In genomic region chr5:135592312-135593045, GRCh38 we compare ENCODE assay signal across 19 cellular contexts. TPM values are rescaled to one million over a fixed set of nuclear protein-coding genes. Genes with fewer than 3 reads are reported as not detected.
DNase-seq lines count a peak whose midpoint lies in the region; ATAC-seq, FAIRE-seq and TF ChIP-seq lines count a peak whose summit lies in the region.
"Had no signal": no experiment of that assay in that cellular context is flagged by ENCODE, and none has a peak within 500 bp of the region (broad histone marks: within the 10 kb centered on the region; RNA-seq: fewer than 3 reads in every experiment).

No MANE protein-coding gene starts in this region.

- DNase-seq in GM12878 (ENCODE audit: low read depth, low spot score) (no peak), small intestine (peak; percentile 25), NCI-H446 treated with DMSO at 0.1 percent for 48 hours (lab: John Stamatoyannopoulos, UW) (no peak), neural progenitor cell (ENCODE audit: low spot score) (no peak), iPS-NIHi11 (ENCODE audit: low spot score) (no peak)
- DNase-seq: BE2C; CD4-positive, alpha-beta memory T cell; DMS79; GM23248 had no signal

- H3K79me2 ChIP-seq in GM12878 (ENCODE audit: control insufficient read depth, insufficient read depth, low read length) (no peaks in the 10 kb centered on the region), neural progenitor cell (ENCODE audit: low read depth) (no peaks in the 10 kb centered on the region)

- no peak overlapping the region for H3K27ac ChIP-seq in GM12878 (ENCODE audit: control insufficient read depth, insufficient read depth)
- H3K27ac ChIP-seq in small intestine (ENCODE audit: low read depth in 1 of 2, low read length in 1 of 2), result no peak overlapping the region
- no peak overlapping the region for H3K27ac ChIP-seq in neural progenitor cell
- H3K27ac ChIP-seq: A549, C4-2B, GM23248, HL-60 had no signal

- no peaks in the 10 kb centered on the region for H3F3A ChIP-seq in neural progenitor cell (ENCODE audit: low read depth)

- H3K4me3 ChIP-seq in GM12878 (no peak overlapping the region), small intestine (ENCODE audit: low read depth in 1 of 2, low read length in 2 of 2) (no peak overlapping the region), neural progenitor cell (no peak overlapping the region)
- H3K4me3 ChIP-seq: A549, GM23248, K562 had no signal

- H4K20me1 ChIP-seq in GM12878 (ENCODE audit: control insufficient read depth, insufficient read depth) (no peaks in the 10 kb centered on the region), neural progenitor cell (ENCODE audit: low read depth) (no peaks in the 10 kb centered on the region)

- no peak for TF ChIP-seq EP300 in GM12878 (IDR thresholded peaks at IDR 0.05; ENCODE audit: borderline replicate concordance in 1 of 2, control insufficient read depth in 1 of 2, low read depth in 2 of 2, low read length in 2 of 2)

- H3K4me3 Mint-ChIP-seq in neural progenitor cell, result no peak overlapping the region
- H3K4me3 Mint-ChIP-seq: CD4-positive, alpha-beta memory T cell had no signal

- CTCF ChIA-PET in GM12878 (lab: Yijun Ruan, JAX), result interaction anchor here (1.8 kb wide), 1 partner anchor 26 kb away, joined by 8 read pairs; no protein-coding TSS in a partner anchor

- TF ChIP-seq RAD21 in GM12878 (IDR thresholded peaks at IDR 0.05; ENCODE audit: insufficient read depth, low read depth, low read length), result no peak

- TF ChIP-seq CTCF in GM12878 (IDR thresholded peaks at IDR 0.05 in 2 of 3, conservative IDR thresholded peaks at IDR 0.05 in 1 of 3; ENCODE audit: control insufficient read depth in 2 of 3, extremely low read depth in 1 of 3, insufficient read depth in 1 of 3, low read depth in 3 of 3, low read length in 3 of 3), result no peak
- TF ChIP-seq CTCF in neural progenitor cell (IDR thresholded peaks at IDR 0.05), result no peak

- in situ Hi-C loops in GM12878 (cut with MboI), result no loop called here

- H3K9ac ChIP-seq in GM12878 (ENCODE audit: control insufficient read depth, insufficient read depth, low read length), result no peak overlapping the region
- H3K9ac ChIP-seq in neural progenitor cell, result no peak overlapping the region
- H3K9ac ChIP-seq: GM23248 had no signal

- RAD21 ChIA-PET in GM12878 (lab: Charles Lee; ENCODE audit: unreplicated experiment), result no interaction called here

- no peak overlapping the region for H3K27ac Mint-ChIP-seq in neural progenitor cell
- H3K27ac Mint-ChIP-seq: CD4-positive, alpha-beta memory T cell had no signal

- no TSS peak for BruUV-seq in GM12878 (replicated peaks; lab: Mats Ljungman, UMichigan)

- no peaks in the 10 kb centered on the region for H3K9me3 Mint-ChIP-seq in neural progenitor cell
- H3K9me3 Mint-ChIP-seq: CD4-positive, alpha-beta memory T cell had no signal

- ATAC-seq in HG02798 (IDR thresholded peaks at IDR 0.05; ENCODE audit: poor library complexity, unreplicated experiment), result peak; percentile 46
- no peak for ATAC-seq in GM12878
- ATAC-seq: A549, HCT116, K562 had no signal

- intact Hi-C loops in GM12878 (cut with micrococcal nuclease; ENCODE audit: unreplicated experiment), result no loop called here

- peak; percentile 54 for FAIRE-seq in GM12878 (lab: Jason Lieb, UNC)
- no peak for FAIRE-seq in small intestine (lab: Jason Lieb, UNC)
- FAIRE-seq: A549, GM12892, H54, K562 had no signal

- POLR2A ChIA-PET in GM12878 (lab: Charles Lee), result no interaction called here

- 15% methylated on average over 6 of the region's 6 CpGs for WGBS in GM12878 (ENCODE audit: insufficient coverage, insufficient replicate concordance, low lambda C conversion rate, missing lambda C conversion rate)
- WGBS in small intestine, 3 donors, result 44 to 67% (median 53%) methylated on average over 6 of the region's 6 CpGs

- no peak overlapping the region for H2AFZ ChIP-seq in GM12878 (ENCODE audit: control insufficient read depth, low read depth, low read length)
- H2AFZ ChIP-seq in neural progenitor cell (replicated peaks), result no peak overlapping the region
- H2AFZ ChIP-seq: GM23248 had no signal

- 0 out of 2 replicates have a peak, but pooled peaks cover 3% of the 10 kb centered on the region for H3K4me1 ChIP-seq in GM12878 (ENCODE audit: control insufficient read depth, insufficient read depth, low read length)
- H3K4me1 ChIP-seq in small intestine (ENCODE audit: control insufficient read depth in 2 of 2, insufficient read depth in 1 of 2, low read depth in 1 of 2, low read length in 1 of 2), result peaks cover 0 to 2% of the 10 kb centered on the region in 2 donors
- H3K4me1 ChIP-seq in neural progenitor cell, result peaks cover 4% of the 10 kb centered on the region
- H3K4me1 ChIP-seq: A549, BE2C had no signal

- peaks cover 3 to 6% of the 10 kb centered on the region in 2 experiments; a peak in 3 of 4 replicates for H3K27me3 ChIP-seq in GM12878 (replicated peaks in 1 of 2; ENCODE audit: control insufficient read depth in 2 of 2, insufficient read depth in 2 of 2, low read length in 1 of 2)
- peaks cover 0 to 2% of the 10 kb centered on the region in 2 donors for H3K27me3 ChIP-seq in small intestine (ENCODE audit: control insufficient read depth in 2 of 2, insufficient read depth in 2 of 2, low read length in 2 of 2)
- no peaks in the 10 kb centered on the region for H3K27me3 ChIP-seq in neural progenitor cell

- H3K36me3 Mint-ChIP-seq in neural progenitor cell, result no peaks in the 10 kb centered on the region
- H3K36me3 Mint-ChIP-seq: CD4-positive, alpha-beta memory T cell had no signal

- no peaks in the 10 kb centered on the region for H3K4me1 Mint-ChIP-seq in neural progenitor cell
- H3K4me1 Mint-ChIP-seq: CD4-positive, alpha-beta memory T cell had no signal

- SMC1A ChIA-PET in GM12878 (lab: Charles Lee; ENCODE audit: uncharacterized antibody, unreplicated experiment), result no interaction called here

- no peaks in the 10 kb centered on the region for H3K27me3 Mint-ChIP-seq in neural progenitor cell (ENCODE audit: insufficient read depth, low read depth)

- H3K36me3 ChIP-seq in GM12878 (ENCODE audit: control insufficient read depth in 2 of 2, insufficient read depth in 2 of 2, low read length in 1 of 2) (no peaks in the 10 kb centered on the region), small intestine (ENCODE audit: control insufficient read depth in 2 of 2, insufficient read depth in 2 of 2, low read length in 2 of 2) (no peaks in the 10 kb centered on the region), neural progenitor cell (no peaks in the 10 kb centered on the region)
- H3K36me3 ChIP-seq: BE2C had no signal

- no peak overlapping the region for H3K4me2 ChIP-seq in GM12878 (ENCODE audit: control insufficient read depth, insufficient read depth)
- no peak overlapping the region for H3K4me2 ChIP-seq in neural progenitor cell
- H3K4me2 ChIP-seq: A549 had no signal

- no peaks in the 10 kb centered on the region for H3K9me3 ChIP-seq in GM12878 (replicated peaks; ENCODE audit: control insufficient read depth, insufficient read depth, low read length)
- H3K9me3 ChIP-seq in small intestine (ENCODE audit: control insufficient read depth, low read depth), result no peaks in the 10 kb centered on the region
- no peaks in the 10 kb centered on the region for H3K9me3 ChIP-seq in neural progenitor cell (ENCODE audit: low read depth)
- H3K9me3 ChIP-seq: A549, BE2C had no signal

- TF ChIP-seq POLR2A in GM12878 (IDR thresholded peaks at IDR 0.05; ENCODE audit: low read depth, low read length), result no peak

TF ChIP-seq in GM12878, 131 proteins besides CTCF, POLR2A, EP300 and RAD21 (continues in another document):
- TF ChIP-seq ATF3 (IDR thresholded peaks at IDR 0.05; ENCODE audit: borderline replicate concordance, extremely low read depth, low read depth, low read length) (no peak), SMAD5 (IDR thresholded peaks at IDR 0.05; ENCODE audit: low read depth) (no peak)

RNA-seq across cellular contexts. Expression of gene CXCL14, which starts 13.7 kb away (rescaled TPM):
- not detected in 2 replicates for total RNA-seq in GM12878 (2013; cell fraction: nucleolus; rRNA removed)
- total RNA-seq in GM12878 (2014; rRNA removed) (not detected in 2 replicates), GM12878 (2014; rRNA removed; fragmentation: Illumina TruSeq; extraction: Trizol) (not detected in 2 replicates), GM12878 (2021) (not detected in 2 replicates), neural progenitor cell (ENCODE audit: low replicate concordance) (0.45 TPM in 1 of 2 replicates, not detected in the other)
- 0.20 TPM for polyA plus RNA-seq in GM12878 (2011; ENCODE audit: low read depth)
- polyA plus RNA-seq in GM12878 (2011; rRNA removed) (0.05 and 0.09 TPM in 2 replicates), GM12878 (2014; fragmentation: Illumina TruSeq; extraction: Trizol) (not detected in 2 replicates), GM12878 (2014; fragmentation: Nextera tagmentation; extraction: Ambion mirVana) (not detected), GM12878 (2014; rRNA removed) (not detected in 2 replicates), GM12878 (2016; fragmentation: Nextera tagmentation; extraction: Ambion mirVana) (not detected), small intestine (10 to 100 TPM in 2 of 3 donors, 1 to 10 TPM in 1; 4.9 to 70.0 (median 13.4) TPM)
- polyA plus RNA-seq in GM12878 (2011; cell fraction: cytosol; rRNA removed), result 0.07 TPM in 1 of 2 replicates, not detected in the other
- polyA plus RNA-seq in GM12878 (2011; cell fraction: nucleus; rRNA removed), result not detected in 2 replicates
- polyA plus RNA-seq in GM12878 (2012), result 0.26 and 0.36 TPM in 2 replicates
- polyA minus RNA-seq in GM12878 (2011; rRNA and poly(A)+ RNA removed), result not detected in 2 replicates
- polyA minus RNA-seq in GM12878 (2011; cell fraction: cytosol; rRNA and poly(A)+ RNA removed), result not detected in 2 replicates
- polyA minus RNA-seq in GM12878 (2011; cell fraction: nucleus; rRNA and poly(A)+ RNA removed), result not detected in 2 replicates
- total RNA-seq: CD4-positive, alpha-beta memory T cell; G401; K562 had no signal
- polyA plus RNA-seq: AG04450; CD4-positive, alpha-beta memory T cell; K562 had no signal

RNA-seq across cellular contexts. Expression of gene NEUROG1, which starts 56.7 kb away (rescaled TPM):
- total RNA-seq in GM12878 (2013; cell fraction: nucleolus; rRNA removed), result not detected in 2 replicates
- total RNA-seq in GM12878 (2014; rRNA removed) (not detected in 2 replicates), GM12878 (2014; rRNA removed; fragmentation: Illumina TruSeq; extraction: Trizol) (not detected in 2 replicates), GM12878 (2021) (not detected in 2 replicates), neural progenitor cell (ENCODE audit: low replicate concordance) (not detected in 2 replicates)
- not detected for polyA plus RNA-seq in GM12878 (2011; ENCODE audit: low read depth)
- polyA plus RNA-seq in GM12878 (2011; rRNA removed) (not detected in 2 replicates), GM12878 (2014; fragmentation: Illumina TruSeq; extraction: Trizol) (not detected in 2 replicates), GM12878 (2014; fragmentation: Nextera tagmentation; extraction: Ambion mirVana) (not detected), GM12878 (2014; rRNA removed) (not detected in 2 replicates), GM12878 (2016; fragmentation: Nextera tagmentation; extraction: Ambion mirVana) (not detected), small intestine (not detected)
- not detected in 2 replicates for polyA plus RNA-seq in GM12878 (2011; cell fraction: cytosol; rRNA removed)
- not detected in 2 replicates for polyA plus RNA-seq in GM12878 (2011; cell fraction: nucleus; rRNA removed)
- polyA plus RNA-seq in GM12878 (2012), result not detected in 2 replicates
- not detected in 2 replicates for polyA minus RNA-seq in GM12878 (2011; rRNA and poly(A)+ RNA removed)
- polyA minus RNA-seq in GM12878 (2011; cell fraction: cytosol; rRNA and poly(A)+ RNA removed), result not detected in 2 replicates
- polyA minus RNA-seq in GM12878 (2011; cell fraction: nucleus; rRNA and poly(A)+ RNA removed), result not detected in 2 replicates
- total RNA-seq: CD4-positive, alpha-beta memory T cell; G401; GM23248; K562 had no signal
- polyA plus RNA-seq: A549; AG04450; CD4-positive, alpha-beta memory T cell; GM23248; K562 had no signal
